Comparison of ENCODE assay signal across 20 cellular contexts in genomic region chr1:20883766-20884165, GRCh38.
DNase-seq lines count a peak whose midpoint lies in the region; ATAC-seq, FAIRE-seq and TF ChIP-seq lines count a peak whose summit lies in the region.
"Had no signal": no experiment of that assay in that cellular context is flagged by ENCODE, and none has a peak within 500 bp of the region (broad histone marks: within the 10 kb centered on the region; RNA-seq: fewer than 3 reads in every experiment).

No MANE protein-coding gene starts in this region.

- H3K27ac Mint-ChIP-seq in HFFc6 (peak overlapping the region; percentile 65), astrocyte (ENCODE audit: unreplicated experiment) (peak overlapping the region; percentile 91)
- H3K27ac Mint-ChIP-seq: activated T-helper 2 cell treated with anti-CD3 and anti-CD28 coated beads, Interferon-gamma antibody, Interleukin-2, Interleukin-4, amounts not matched to agents 10 μg/mL and 5 μg/mL and 100 μg/mL, durations not matched to agents 14 hours and 24 hours and 36 hours had no signal

- H3K9me3 Mint-ChIP-seq in HFFc6 (no peaks in the 10 kb centered on the region), astrocyte (ENCODE audit: unreplicated experiment) (no peaks in the 10 kb centered on the region)
- H3K9me3 Mint-ChIP-seq: activated T-helper 2 cell treated with anti-CD3 and anti-CD28 coated beads, Interferon-gamma antibody, Interleukin-2, Interleukin-4, amounts not matched to agents 10 μg/mL and 5 μg/mL and 100 μg/mL, durations not matched to agents 14 hours and 24 hours and 36 hours had no signal

- ATAC-seq in HG02884 (IDR thresholded peaks at IDR 0.05; ENCODE audit: unreplicated experiment) = no peak
- ATAC-seq: activated CD4-positive, CD25-positive, alpha-beta regulatory T cell treated with anti-CD3 and anti-CD28 coated beads, Interleukin-2, amount 50 U/mL, for 24 hours; left lung; SK-N-SH treated with all-trans-retinoic acid at 6 μM for 48 hours had no signal

- H3K4me3 Mint-ChIP-seq in HFFc6 = no peak overlapping the region
- H3K4me3 Mint-ChIP-seq in astrocyte (ENCODE audit: unreplicated experiment) = no peak overlapping the region

- H3K27ac ChIP-seq in astrocyte (ENCODE audit: low read depth, low read length) = no peak overlapping the region
- H3K27ac ChIP-seq in smooth muscle cell (ENCODE audit: low read depth) = peak overlapping the region; percentile 61
- H3K27ac ChIP-seq: left lung, prostate gland, tibial nerve had no signal

- FAIRE-seq in astrocyte (lab: Jason Lieb, UNC) = no peak

- H3K36me3 Mint-ChIP-seq in HFFc6 (ENCODE audit: low read depth) = peaks cover 24% of the 10 kb centered on the region
- H3K36me3 Mint-ChIP-seq in astrocyte (ENCODE audit: low read depth, unreplicated experiment) = peaks cover 4% of the 10 kb centered on the region

- H2AFZ ChIP-seq in astrocyte (ENCODE audit: low read depth, low read length) (no peak overlapping the region), smooth muscle cell (ENCODE audit: low read depth) (no peak overlapping the region)

- no peaks in the 10 kb centered on the region for H3K9me3 ChIP-seq in astrocyte (ENCODE audit: insufficient read depth, low read depth, low read length)
- H3K9me3 ChIP-seq in smooth muscle cell (replicated peaks; ENCODE audit: low read depth) = no peaks in the 10 kb centered on the region
- H3K9me3 ChIP-seq: left lung, MG63, prostate gland, tibial nerve had no signal

- H3F3A ChIP-seq in smooth muscle cell (ENCODE audit: low read depth) = no peaks in the 10 kb centered on the region

- H3K4me1 Mint-ChIP-seq in HFFc6 (ENCODE audit: low read depth) (peaks cover 23% of the 10 kb centered on the region), astrocyte (ENCODE audit: low read depth, unreplicated experiment) (peaks cover 17% of the 10 kb centered on the region)

- H3K79me2 ChIP-seq in astrocyte (ENCODE audit: insufficient read depth, low read length) = no peaks in the 10 kb centered on the region
- H3K79me2 ChIP-seq in smooth muscle cell (ENCODE audit: low read depth) = no peaks in the 10 kb centered on the region

- H3K9ac ChIP-seq in astrocyte (ENCODE audit: low read length) (no peak overlapping the region), smooth muscle cell (ENCODE audit: low read depth) (no peak overlapping the region)

- H4K20me1 ChIP-seq in astrocyte (ENCODE audit: insufficient read depth, low read length) (no peaks in the 10 kb centered on the region), smooth muscle cell (ENCODE audit: low read depth) (no peaks in the 10 kb centered on the region)

- no peaks in the 10 kb centered on the region for H3K4me1 ChIP-seq in astrocyte (ENCODE audit: insufficient read depth, low read length)
- no peaks in the 10 kb centered on the region for H3K4me1 ChIP-seq in smooth muscle cell (ENCODE audit: low read depth)
- H3K4me1 ChIP-seq: left lung, prostate gland, tibial nerve had no signal

- in situ Hi-C loops in KBM-7 (cut with MboI; ENCODE audit: low pct_unique_long_range_greater_than_20kb, low sequenced_read_pairs) = no loop called here

- H3K4me2 ChIP-seq in astrocyte (ENCODE audit: low read length) (no peak overlapping the region), smooth muscle cell (no peak overlapping the region)

- TF ChIP-seq CTCF in HFFc6 (IDR thresholded peaks at IDR 0.05) = no peak
- TF ChIP-seq CTCF in astrocyte (IDR thresholded peaks at IDR 0.05; ENCODE audit: insufficient read depth, low read depth, low read length) = no peak
- TF ChIP-seq CTCF in fibroblast of villous mesenchyme (IDR thresholded peaks at IDR 0.05; ENCODE audit: insufficient read depth, low read depth, low read length) = no peak
- no peak for TF ChIP-seq CTCF in smooth muscle cell (IDR thresholded peaks at IDR 0.05; ENCODE audit: borderline replicate concordance, insufficient read depth, poor library complexity, severe bottlenecking)

- H3K4me3 ChIP-seq in astrocyte (ENCODE audit: insufficient read depth, low read depth, low read length) (no peak overlapping the region), fibroblast of villous mesenchyme (ENCODE audit: low read depth, low read length) (no peak overlapping the region), smooth muscle cell (no peak overlapping the region)
- H3K4me3 ChIP-seq: left lung, MG63, prostate gland, tibial nerve had no signal

- H3K36me3 ChIP-seq in astrocyte (ENCODE audit: insufficient read depth, low read length) (peaks cover 10% of the 10 kb centered on the region), smooth muscle cell (ENCODE audit: low read depth) (no peaks in the 10 kb centered on the region)
- H3K36me3 ChIP-seq: prostate gland had no signal

- DNase-seq in HFFc6 = peak; percentile 12
- DNase-seq in astrocyte (ENCODE audit: low read depth) = peak; percentile 18
- peak; percentile 20 for DNase-seq in fibroblast of villous mesenchyme (ENCODE audit: low read depth)
- no peak for DNase-seq in smooth muscle cell (lab: John Stamatoyannopoulos, UW; ENCODE audit: unreplicated experiment)
- DNase-seq in KBM-7 = no peak
- DNase-seq in Kasumi-1 (lab: John Stamatoyannopoulos, UW) = no peak
- DNase-seq: AML-193; DMS79 treated with DMSO at 0.1 percent for 48 hours; erythroblast; left lung; MG63; NCI-H1417 treated with DMSO at 0.1 percent for 48 hours; NCI-H524; stimulated activated naive CD4-positive, alpha-beta T cell treated with Interleukin-2 at 50 U/mL for 16 hours had no signal

- 75% methylated on average over 3 of the region's 3 CpGs for WGBS in smooth muscle cell (ENCODE audit: low lambda C conversion rate)

- no peaks in the 10 kb centered on the region for H3K27me3 ChIP-seq in astrocyte (ENCODE audit: insufficient read depth, low read length)
- no peaks in the 10 kb centered on the region for H3K27me3 ChIP-seq in smooth muscle cell (ENCODE audit: low read depth)
- H3K27me3 ChIP-seq: left lung, MG63, tibial nerve had no signal

- H3K27me3 Mint-ChIP-seq in HFFc6 (ENCODE audit: insufficient read depth) = no peaks in the 10 kb centered on the region
- no peaks in the 10 kb centered on the region for H3K27me3 Mint-ChIP-seq in astrocyte (ENCODE audit: low read depth, unreplicated experiment)

Comparison
In these comparisons a context has a peak if more than half of its experiments do, and no peak if none do; other contexts are left out.
1. DNase-seq: peak in HFFc6 (single experiment), astrocyte (single experiment) and fibroblast of villous mesenchyme (single experiment); none in smooth muscle cell (single experiment), KBM-7 (single experiment) and Kasumi-1 (0 of 2).